1 cellular context compared by ENCODE assay signal in the genomic region with DNA sequence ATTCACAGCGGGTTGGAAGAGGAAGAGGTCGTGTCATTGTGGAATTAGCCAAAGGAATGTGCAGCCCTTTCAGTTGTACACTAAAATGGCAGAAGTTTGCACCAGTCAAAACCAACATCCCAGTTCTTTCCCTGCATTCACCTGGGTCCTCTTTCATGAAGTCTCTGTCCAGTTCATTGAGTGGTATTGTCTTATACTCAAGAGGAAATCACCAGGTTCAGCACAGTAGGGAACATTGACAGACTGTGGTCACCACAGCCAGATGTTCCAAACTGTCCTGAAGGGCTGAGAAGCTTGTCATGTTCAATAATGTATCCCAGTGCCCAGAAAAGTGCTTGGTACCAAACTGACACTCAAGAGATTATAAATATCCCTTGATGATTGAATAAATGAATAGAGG.
A peak's percentile ranks its signal among the peaks of the same experiment; 100 is the strongest.
TF ChIP-seq lines count a peak whose summit lies in the region.

No MANE protein-coding gene starts in this region.

TF ChIP-seq in K562, 482 proteins besides CTCF, POLR2A, EP300 and RAD21 (continued from another document):
- TF ChIP-seq AFF1 (IDR thresholded peaks at IDR 0.05; ENCODE audit: low read depth in 1 of 2, partially characterized antibody in 2 of 2) (no peak), CREBBP (IDR thresholded peaks at IDR 0.05; ENCODE audit: low read depth, low read length) (no peak), TSC22D4 (tag; IDR thresholded peaks at IDR 0.05) (0 out of 2 replicates have a peak, but pooled peaks have one; percentile 1), HINFP (tag; conservative IDR thresholded peaks at IDR 0.05; ENCODE audit: low read depth) (no peak), ATF7 (IDR thresholded peaks at IDR 0.05) (no peak), GTF2E2 (tag; IDR thresholded peaks at IDR 0.05) (0 out of 2 replicates have a peak, but pooled peaks have one; percentile 68)
- TF ChIP-seq, protein P1, sequence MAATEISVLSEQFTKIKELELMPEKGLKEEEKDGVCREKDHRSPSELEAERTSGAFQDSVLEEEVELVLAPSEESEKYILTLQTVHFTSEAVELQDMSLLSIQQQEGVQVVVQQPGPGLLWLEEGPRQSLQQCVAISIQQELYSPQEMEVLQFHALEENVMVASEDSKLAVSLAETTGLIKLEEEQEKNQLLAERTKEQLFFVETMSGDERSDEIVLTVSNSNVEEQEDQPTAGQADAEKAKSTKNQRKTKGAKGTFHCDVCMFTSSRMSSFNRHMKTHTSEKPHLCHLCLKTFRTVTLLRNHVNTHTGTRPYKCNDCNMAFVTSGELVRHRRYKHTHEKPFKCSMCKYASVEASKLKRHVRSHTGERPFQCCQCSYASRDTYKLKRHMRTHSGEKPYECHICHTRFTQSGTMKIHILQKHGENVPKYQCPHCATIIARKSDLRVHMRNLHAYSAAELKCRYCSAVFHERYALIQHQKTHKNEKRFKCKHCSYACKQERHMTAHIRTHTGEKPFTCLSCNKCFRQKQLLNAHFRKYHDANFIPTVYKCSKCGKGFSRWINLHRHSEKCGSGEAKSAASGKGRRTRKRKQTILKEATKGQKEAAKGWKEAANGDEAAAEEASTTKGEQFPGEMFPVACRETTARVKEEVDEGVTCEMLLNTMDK (IDR thresholded peaks at IDR 0.05; ENCODE audit: borderline replicate concordance, insufficient read depth, low read depth, low read length, poor library complexity, severe bottlenecking), result no peak
- TF ChIP-seq, protein P2, sequence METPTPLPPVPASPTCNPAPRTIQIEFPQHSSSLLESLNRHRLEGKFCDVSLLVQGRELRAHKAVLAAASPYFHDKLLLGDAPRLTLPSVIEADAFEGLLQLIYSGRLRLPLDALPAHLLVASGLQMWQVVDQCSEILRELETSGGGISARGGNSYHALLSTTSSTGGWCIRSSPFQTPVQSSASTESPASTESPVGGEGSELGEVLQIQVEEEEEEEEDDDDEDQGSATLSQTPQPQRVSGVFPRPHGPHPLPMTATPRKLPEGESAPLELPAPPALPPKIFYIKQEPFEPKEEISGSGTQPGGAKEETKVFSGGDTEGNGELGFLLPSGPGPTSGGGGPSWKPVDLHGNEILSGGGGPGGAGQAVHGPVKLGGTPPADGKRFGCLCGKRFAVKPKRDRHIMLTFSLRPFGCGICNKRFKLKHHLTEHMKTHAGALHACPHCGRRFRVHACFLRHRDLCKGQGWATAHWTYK (CRISPR knock-in tag; IDR thresholded peaks at IDR 0.05), result no peak
